8 cellular contexts compared by ENCODE assay signal in genomic region chr11:64304316-64305072, GRCh38. TPM values are rescaled to one million over a fixed set of nuclear protein-coding genes. Genes with fewer than 3 reads are reported as not detected.
DNase-seq lines count a peak whose midpoint lies in the region; ATAC-seq and TF ChIP-seq lines count a peak whose summit lies in the region.

No MANE protein-coding gene starts in this region.

- H3K4me1 ChIP-seq in PC-9 (replicated peaks; ENCODE audit: insufficient read depth) (peaks cover 27% of the 10 kb centered on the region), muscle layer of colon (ENCODE audit: insufficient read depth, low read length) (peaks cover 38% of the 10 kb centered on the region)

- H3K9me3 ChIP-seq in PC-9 (ENCODE audit: insufficient read depth, low read depth) (no peaks in the 10 kb centered on the region), muscle layer of colon (ENCODE audit: low read length) (no peaks in the 10 kb centered on the region)

- 0 out of 2 replicates have a peak, but pooled peaks cover 7% of the 10 kb centered on the region for H3K27me3 ChIP-seq in PC-9 (ENCODE audit: insufficient read depth, low read depth)
- peaks cover 26 to 36% of the 10 kb centered on the region in 2 donors for H3K27me3 ChIP-seq in muscle layer of colon (ENCODE audit: control insufficient read depth in 1 of 2, insufficient read depth in 2 of 2, low read length in 2 of 2)

- H3K36me3 ChIP-seq in PC-9 (ENCODE audit: low read depth) (0 out of 2 replicates have a peak, but pooled peaks cover 5% of the 10 kb centered on the region), muscle layer of colon (ENCODE audit: insufficient read depth, low read length) (no peaks in the 10 kb centered on the region)

- CTCF ChIA-PET in PC-9 (lab: Charles Lee): interaction anchor here (0.6 to 1.9 kb wide), 15 partner anchors 10 to 1550 kb away, joined by 3 to 20 read pairs (median 3); partner anchors contain the start of genes BAD, PRDX5, SF1 and TRMT112

- H3K36me3 Mint-ChIP-seq in activated T-cell treated with anti-CD3 and anti-CD28 coated beads, Interleukin-2, amount 50 U/mL, for 24 hours (ENCODE audit: low read depth): peaks cover 32% of the 10 kb centered on the region

- peak overlapping the region; percentile 71 for H3K27ac ChIP-seq in PC-9
- peak overlapping the region; percentile 91 for H3K27ac ChIP-seq in muscle layer of colon (ENCODE audit: low read depth, low read length)

- H3K4me3 Mint-ChIP-seq in activated T-cell treated with anti-CD3 and anti-CD28 coated beads, Interleukin-2, amount 50 U/mL, for 24 hours: peak overlapping the region; percentile 86

- peak overlapping the region; percentile 99 for H3K27ac Mint-ChIP-seq in activated T-cell treated with anti-CD3 and anti-CD28 coated beads, Interleukin-2, amount 50 U/mL, for 24 hours

- H3K9me2 ChIP-seq in PC-9 (ENCODE audit: insufficient read depth): no peaks in the 10 kb centered on the region

- in situ Hi-C loops in KBM-7 (cut with MboI; ENCODE audit: low pct_unique_long_range_greater_than_20kb, low sequenced_read_pairs): no loop called here

- peaks cover 45% of the 10 kb centered on the region for H3K4me1 Mint-ChIP-seq in activated T-cell treated with anti-CD3 and anti-CD28 coated beads, Interleukin-2, amount 50 U/mL, for 24 hours (ENCODE audit: low read depth)

- H4K20me1 ChIP-seq in PC-9 (ENCODE audit: insufficient read depth): no peaks in the 10 kb centered on the region; the same call in 1 of the 2 replicates

- H2AFZ ChIP-seq in PC-9: peak overlapping the region; percentile 80

- H3K9ac ChIP-seq in muscle layer of colon (ENCODE audit: low read length): peak overlapping the region; percentile 73

- peaks cover 26% of the 10 kb centered on the region for H3K27me3 Mint-ChIP-seq in activated T-cell treated with anti-CD3 and anti-CD28 coated beads, Interleukin-2, amount 50 U/mL, for 24 hours

- TSS peak; percentile 95 for BruUV-seq in PC-9 (replicated peaks; lab: Mats Ljungman, UMichigan)

- DNase-seq in DMS153 treated with DMSO at 0.1 percent for 48 hours (lab: John Stamatoyannopoulos, UW; ENCODE audit: unreplicated experiment) (peak; percentile 83), KBM-7 (peak; percentile 96), PC-9 (peak; percentile 81 to 95)
- DNase-seq in activated T-cell treated with anti-CD3 and anti-CD28 coated beads, Interleukin-2, amount 50 U/mL, for 24 hours: peak; percentile 96
- peak; percentile 96 for DNase-seq in stimulated activated CD8-positive, alpha-beta memory T cell treated with anti-CD3 and anti-CD28 coated beads, Interleukin-7, amount 100 ng/mL, for 24 hours (ENCODE audit: low read depth)

- peak overlapping the region; percentile 74 for H3K4me3 ChIP-seq in PC-9
- H3K4me3 ChIP-seq in muscle layer of colon (ENCODE audit: low read depth in 1 of 2, low read length in 2 of 2): peak overlapping the region; percentile 51 to 83

- ATAC-seq in GM21529 (IDR thresholded peaks at IDR 0.05; ENCODE audit: unreplicated experiment): peak; percentile 30
- peak; percentile 50 for ATAC-seq in esophagus mucosa

- intact Hi-C loops in PC-9 (cut with micrococcal nuclease; ENCODE audit: unreplicated experiment): loop anchor here (1.0 to 10.0 kb wide), 8 partner anchors 14 to 470 kb away; partner anchors contain the start of genes BAD, COX8A, FKBP2 and MARK2

- H3K79me2 ChIP-seq in PC-9 (ENCODE audit: low read depth): peaks cover 24% of the 10 kb centered on the region

- peak; percentile 97 for TF ChIP-seq CTCF in PC-9 (conservative IDR thresholded peaks at IDR 0.05)

- peaks cover 24% of the 10 kb centered on the region; the same call in 1 of the 2 replicates for H3F3A ChIP-seq in PC-9 (ENCODE audit: insufficient read depth, low read depth)

- H3K9me3 Mint-ChIP-seq in activated T-cell treated with anti-CD3 and anti-CD28 coated beads, Interleukin-2, amount 50 U/mL, for 24 hours: no peaks in the 10 kb centered on the region

- peak overlapping the region; percentile 77 for H3K4me2 ChIP-seq in PC-9

- POLR2A ChIA-PET in PC-9 (lab: Charles Lee; ENCODE audit: unreplicated experiment): interaction anchor here (0.5 to 1.2 kb wide), 8 partner anchors 13 to 355 kb away, joined by 3 to 23 read pairs (median 6); partner anchors contain the start of genes PRDX5, STIP1 and TRMT112

RNA-seq across cellular contexts. Expression of gene ESRRA, which starts 0.8 kb away (rescaled TPM):
- total RNA-seq in PC-9 (2021) (61.0 and 64.6 TPM in 2 replicates), esophagus mucosa (63.2 TPM)

RNA-seq across cellular contexts. Expression of gene CATSPERZ, which starts 4.3 kb away (rescaled TPM):
- total RNA-seq in PC-9 (2021) (1.3 TPM in 1 of 2 replicates, not detected in the other), esophagus mucosa (1.3 TPM)

RNA-seq across cellular contexts. Expression of gene TRMT112, which starts 12.9 kb away (rescaled TPM):
- total RNA-seq in PC-9 (2021): 264 and 275 TPM in 2 replicates
- 181 TPM for total RNA-seq in esophagus mucosa

RNA-seq across cellular contexts. Expression of gene KCNK4, which starts 13.4 kb away (rescaled TPM):
- total RNA-seq in PC-9 (2021) (0.53 and 0.57 TPM in 2 replicates), esophagus mucosa (not detected)

RNA-seq across cellular contexts. Expression of gene PRDX5, which starts 13.4 kb away (rescaled TPM):
- total RNA-seq in PC-9 (2021) (381 and 441 TPM in 2 replicates), esophagus mucosa (331 TPM)

Comparison
In these comparisons a context has a peak if more than half of its experiments do, and no peak if none do; other contexts are left out.
1. Peak in every context shown above with its lines: DNase-seq, ATAC-seq, H3K4me3 ChIP-seq and H3K27ac ChIP-seq.